Comparison of ENCODE assay signal across 23 cellular contexts in the genomic region with DNA sequence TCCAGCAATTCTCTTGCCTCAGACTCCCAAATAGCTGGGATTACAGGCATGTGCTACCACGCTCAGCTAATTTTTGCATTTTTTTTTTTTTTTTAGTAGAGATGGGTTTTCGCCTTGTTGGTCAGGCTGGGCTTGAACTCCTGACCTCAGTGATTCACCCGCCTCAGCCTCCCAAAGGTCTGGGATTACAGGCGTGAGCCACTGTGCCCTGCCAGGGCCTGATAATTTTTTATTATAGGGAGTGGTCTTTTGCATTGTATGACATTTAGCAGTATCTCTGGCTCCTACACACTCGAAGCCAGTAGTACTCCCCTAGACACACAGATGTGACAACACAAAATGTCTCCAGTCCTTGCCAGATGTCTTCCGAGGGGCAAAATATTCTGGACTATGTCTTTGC.
DNase-seq lines count a peak whose midpoint lies in the region; ATAC-seq and TF ChIP-seq lines count a peak whose summit lies in the region.
"Had no signal": no experiment of that assay in that cellular context is flagged by ENCODE, and none has a peak within 500 bp of the region (broad histone marks: within the 10 kb centered on the region; RNA-seq: fewer than 3 reads in every experiment).

No MANE protein-coding gene starts in this region.

- WGBS in mesendoderm (ENCODE audit: extremely low coverage, insufficient coverage, low lambda C conversion rate), result no CpG with 5 or more reads among the region's 6 CpGs

- H3K56ac ChIP-seq in mesendoderm (ENCODE audit: low read length), result no peak overlapping the region

- H2BK120ac ChIP-seq in mesendoderm (ENCODE audit: low read depth, low read length), result peak overlapping the region; percentile 38

- H3K4me1 ChIP-seq in BLaER1 treated with 17β-estradiol and CSF1 and Interleukin-3, amounts not matched to agents 10 nM and 100 nM, result peaks cover 16 to 60% (median 39%) of the 10 kb centered on the region in 10 experiments
- H3K4me1 ChIP-seq in KMS-11 (ENCODE audit: low read depth, poor library complexity, severe bottlenecking), result peaks cover 45% of the 10 kb centered on the region
- peaks cover 39% of the 10 kb centered on the region for H3K4me1 ChIP-seq in RWPE2 (ENCODE audit: insufficient read depth, poor library complexity, severe bottlenecking)
- no peaks in the 10 kb centered on the region for H3K4me1 ChIP-seq in mesendoderm (ENCODE audit: control insufficient read depth, low read depth, low read length)
- H3K4me1 ChIP-seq in right atrium auricular region, result no peaks in the 10 kb centered on the region

- no peak overlapping the region for H4K5ac ChIP-seq in mesendoderm (ENCODE audit: low read length)

- no peaks in the 10 kb centered on the region for H4K20me1 ChIP-seq in BLaER1 treated with 17β-estradiol and CSF1 and Interleukin-3, amounts not matched to agents 10 nM and 100 nM
- H4K20me1 ChIP-seq in KMS-11 (ENCODE audit: insufficient read depth), result no peaks in the 10 kb centered on the region

- no peak overlapping the region for H2AK5ac ChIP-seq in mesendoderm (ENCODE audit: low read length)

- H4K8ac ChIP-seq in mesendoderm (ENCODE audit: low read depth, low read length), result no peak overlapping the region

- no peak overlapping the region for H3K4ac ChIP-seq in mesendoderm (ENCODE audit: low read depth, low read length)

- no peak overlapping the region for H2AFZ ChIP-seq in KMS-11 (ENCODE audit: low read depth)
- H2AFZ ChIP-seq: PC-9 had no signal

- H3K79me2 ChIP-seq in KMS-11 (ENCODE audit: insufficient read depth, low read depth) (no peaks in the 10 kb centered on the region), mesendoderm (ENCODE audit: control insufficient read depth, insufficient read depth, low read length) (no peaks in the 10 kb centered on the region)

- H3K79me1 ChIP-seq in mesendoderm (ENCODE audit: low read length), result no peaks in the 10 kb centered on the region

- H2BK5ac ChIP-seq in mesendoderm (ENCODE audit: low read length), result no peak overlapping the region

- no peak overlapping the region for H3K23ac ChIP-seq in mesendoderm (ENCODE audit: low read length)

- peaks cover 0 to 44% (median 27%) of the 10 kb centered on the region in 11 experiments; a peak in 19 of 22 replicates for H3K9me3 ChIP-seq in BLaER1 treated with 17β-estradiol and CSF1 and Interleukin-3, amounts not matched to agents 10 nM and 100 nM (replicated peaks in 1 of 11)
- H3K9me3 ChIP-seq in RWPE2 (ENCODE audit: severe bottlenecking) (no peaks in the 10 kb centered on the region), right atrium auricular region (no peaks in the 10 kb centered on the region)

- peak overlapping the region in 9 of 11 experiments; percentile 71 to 91 (median 88); a peak in 18 of 22 replicates for H3K27ac ChIP-seq in BLaER1 treated with 17β-estradiol and CSF1 and Interleukin-3, amounts not matched to agents 10 nM and 100 nM
- H3K27ac ChIP-seq in KMS-11, result no peak overlapping the region
- peak overlapping the region; percentile 33 for H3K27ac ChIP-seq in RWPE2 (ENCODE audit: poor library complexity, severe bottlenecking)
- no peak overlapping the region for H3K27ac ChIP-seq in mesendoderm (ENCODE audit: low read depth, low read length)
- H3K27ac ChIP-seq in right atrium auricular region, result no peak overlapping the region
- H3K27ac ChIP-seq: PC-9 had no signal

- peak overlapping the region in 5 of 11 experiments; percentile 64 to 73 (median 68); a peak in 4 of 22 replicates for H3K9ac ChIP-seq in BLaER1 treated with 17β-estradiol and CSF1 and Interleukin-3, amounts not matched to agents 10 nM and 100 nM
- H3K9ac ChIP-seq in KMS-11, result no peak overlapping the region
- H3K9ac ChIP-seq in mesendoderm (ENCODE audit: low read length), result no peak overlapping the region

- H3K27me3 ChIP-seq in BLaER1 treated with 17β-estradiol and CSF1 and Interleukin-3, amounts not matched to agents 10 nM and 100 nM, result no peaks in the 10 kb centered on the region
- H3K27me3 ChIP-seq in KMS-11 (ENCODE audit: insufficient read depth, low read depth) (no peaks in the 10 kb centered on the region), RWPE2 (ENCODE audit: insufficient read depth, poor library complexity, severe bottlenecking) (no peaks in the 10 kb centered on the region), mesendoderm (ENCODE audit: insufficient read depth, low read length, poor library complexity) (no peaks in the 10 kb centered on the region), right atrium auricular region (no peaks in the 10 kb centered on the region)

- H3K18ac ChIP-seq in mesendoderm (ENCODE audit: low read length), result no peak overlapping the region

- H2BK15ac ChIP-seq in mesendoderm (replicated peaks; ENCODE audit: low read depth), result no peak overlapping the region

- H3K4me3 ChIP-seq in BLaER1 treated with 17β-estradiol and CSF1 and Interleukin-3, amounts not matched to agents 10 nM and 100 nM, result no peak overlapping the region
- H3K4me3 ChIP-seq in KMS-11 (IDR thresholded peaks at IDR 0.05; ENCODE audit: insufficient read depth, low read depth, low read length) (no peak overlapping the region), RWPE2 (ENCODE audit: severe bottlenecking) (no peak overlapping the region), mesendoderm (ENCODE audit: low read length) (no peak overlapping the region), right atrium auricular region (no peak overlapping the region)
- H3K4me3 ChIP-seq: GM12878, PC-9 had no signal

- no peaks in the 10 kb centered on the region; a peak in 1 of 22 replicates for H3K36me3 ChIP-seq in BLaER1 treated with 17β-estradiol and CSF1 and Interleukin-3, amounts not matched to agents 10 nM and 100 nM
- H3K36me3 ChIP-seq in KMS-11 (ENCODE audit: insufficient read depth) (no peaks in the 10 kb centered on the region), RWPE2 (ENCODE audit: low read depth) (peaks cover 3% of the 10 kb centered on the region; the same call in 1 of the 2 replicates), mesendoderm (ENCODE audit: control insufficient read depth, insufficient read depth, low read length) (no peaks in the 10 kb centered on the region), right atrium auricular region (no peaks in the 10 kb centered on the region)

- peak overlapping the region in 9 of 11 experiments; percentile 52 to 82 (median 72); a peak in 16 of 22 replicates for H3K4me2 ChIP-seq in BLaER1 treated with 17β-estradiol and CSF1 and Interleukin-3, amounts not matched to agents 10 nM and 100 nM
- H3K4me2 ChIP-seq in KMS-11 (peak overlapping the region; percentile 70), mesendoderm (ENCODE audit: low read length) (no peak overlapping the region)
- H3K4me2 ChIP-seq: PC-9 had no signal

- no peak for ATAC-seq in RWPE2 (ENCODE audit: low read depth)

- no peak for TF ChIP-seq CTCF in KMS-11 (conservative IDR thresholded peaks at IDR 0.05; ENCODE audit: low read depth, low read length)
- no peak for TF ChIP-seq CTCF in RWPE2 (IDR thresholded peaks at IDR 0.05; ENCODE audit: poor library complexity, severe bottlenecking)
- no peak for TF ChIP-seq CTCF in right atrium auricular region (IDR thresholded peaks at IDR 0.05)

- DNase-seq in RWPE2 (ENCODE audit: low spot score) (no peak), mesendoderm (no peak), right atrium auricular region (ENCODE audit: low spot score) (no peak)
- DNase-seq in stimulated activated CD4-positive, alpha-beta T cell treated with anti-CD3 and anti-CD28 coated beads, Interleukin-2, amount 100 ng/mL, for 24 hours, result no peak
- no peak for DNase-seq in NK-92 treated with Interleukin-12 subunit alpha and Interleukin-12 subunit beta, amount 100 ng/mL, for 24 hours (lab: John Stamatoyannopoulos, UW)
- DNase-seq: C1 segment of cervical spinal cord; CD4-positive, alpha-beta memory T cell; COR-L47; GDM1; Kasumi-1; NCI-H1048; NCI-H1417; NCI-H1694; NCI-H2029 treated with DMSO at 0.1 percent for 48 hours; NCI-H446 treated with DMSO at 0.1 percent for 48 hours; NCI-H526; NCI-H82; PC-9; RPMI8226; SHP77 had no signal

Comparison
In these comparisons a context has a peak if more than half of its experiments do, and no peak if none do; other contexts are left out.
1. H3K27ac ChIP-seq: peak in BLaER1 treated with 17β-estradiol and CSF1 and Interleukin-3, amounts not matched to agents 10 nM and 100 nM (9 of 11) and RWPE2 (single experiment); none in KMS-11 (single experiment), mesendoderm (single experiment) and right atrium auricular region (0 of 2).